In genomic region chr9:95112436-95113280, GRCh38 we compare ENCODE assay signal across 17 cellular contexts.
DNase-seq lines count a peak whose midpoint lies in the region; ATAC-seq, FAIRE-seq and TF ChIP-seq lines count a peak whose summit lies in the region.
"Had no signal": no experiment of that assay in that cellular context is flagged by ENCODE, and none has a peak within 500 bp of the region (broad histone marks: within the 10 kb centered on the region; RNA-seq: fewer than 3 reads in every experiment).

No MANE protein-coding gene starts in this region.

- TF ChIP-seq RAD21 in SK-N-SH (IDR thresholded peaks at IDR 0.05; ENCODE audit: low read length): no peak

- H3K4me1 Mint-ChIP-seq in nephron progenitor cell: no peaks in the 10 kb centered on the region

- H2AFZ ChIP-seq in SK-N-SH (ENCODE audit: low read depth) (no peak overlapping the region), mammary epithelial cell (ENCODE audit: low read depth, low read length) (no peak overlapping the region)
- H2AFZ ChIP-seq: GM23248 had no signal

- CTCF ChIA-PET in SK-N-SH (lab: Yijun Ruan, JAX): interaction anchor here (0.6 to 2.9 kb wide), 4 partner anchors 15 to 1200 kb away, joined by 3 to 11 read pairs (median 5); no protein-coding TSS in a partner anchor
- CTCF ChIA-PET in mammary epithelial cell (lab: Charles Lee; ENCODE audit: low non-redundant PET): no interaction called here

- H3K4me3 ChIP-seq in BLaER1 (no peak overlapping the region), bronchial epithelial cell (ENCODE audit: low read depth, low read length) (no peak overlapping the region), sigmoid colon (no peak overlapping the region), SK-N-SH (ENCODE audit: low read depth in 2 of 2, low read length in 1 of 2) (no peak overlapping the region), mammary epithelial cell (replicated peaks in 1 of 3; ENCODE audit: insufficient read depth in 1 of 3, low read depth in 2 of 3, low read length in 3 of 3) (no peak overlapping the region)
- H3K4me3 ChIP-seq: GM23248 had no signal

- H3K36me3 Mint-ChIP-seq in nephron progenitor cell (ENCODE audit: low read depth): peaks cover 48% of the 10 kb centered on the region

- H3K9me3 ChIP-seq in BLaER1 (no peaks in the 10 kb centered on the region), sigmoid colon (no peaks in the 10 kb centered on the region), SK-N-SH (no peaks in the 10 kb centered on the region), mammary epithelial cell (replicated peaks; ENCODE audit: insufficient read depth, low read length) (no peaks in the 10 kb centered on the region)

- BruUV-seq in mammary epithelial cell (replicated peaks; lab: Mats Ljungman, UMichigan): no TSS peak

- no peaks in the 10 kb centered on the region for H3K9me2 ChIP-seq in SK-N-SH

- ATAC-seq in left cardiac atrium (no peak), GM21786 (IDR thresholded peaks at IDR 0.05; ENCODE audit: unreplicated experiment) (no peak)

- DNase-seq in bronchial epithelial cell (ENCODE audit: low read depth) (no peak), nephron progenitor cell (no peak), sigmoid colon (peak; percentile 56), left cardiac atrium (no peak), SK-N-SH (no peak), mammary epithelial cell (no peak)
- DNase-seq: 8988T; C1 segment of cervical spinal cord; Calu3; CD4-positive, alpha-beta T cell; DMS 273 treated with DMSO at 0.1 percent for 48 hours; GM23248 had no signal

- TF ChIP-seq CTCF in bronchial epithelial cell (IDR thresholded peaks at IDR 0.05; ENCODE audit: insufficient read depth, low read length, severe bottlenecking) (no peak), nephron progenitor cell (IDR thresholded peaks at IDR 0.05) (no peak), sigmoid colon (IDR thresholded peaks at IDR 0.05) (no peak), SK-N-SH (IDR thresholded peaks at IDR 0.05) (no peak), mammary epithelial cell (conservative IDR thresholded peaks at IDR 0.05 in 1 of 2, IDR thresholded peaks at IDR 0.05 in 1 of 2; ENCODE audit: extremely low read depth in 1 of 2, insufficient read depth in 1 of 2, low read depth in 1 of 2, low read length in 2 of 2) (no peak)

- intact Hi-C loops in sigmoid colon (cut with DNase I): no loop called here
- intact Hi-C loops in left cardiac atrium (cut with DNase I): no loop called here
- intact Hi-C loops in mammary epithelial cell (cut with micrococcal nuclease): no loop called here

- H3K9ac ChIP-seq in BLaER1: no peak overlapping the region
- no peak overlapping the region for H3K9ac ChIP-seq in SK-N-SH
- H3K9ac ChIP-seq in mammary epithelial cell (ENCODE audit: insufficient read depth, low read length): no peak overlapping the region
- H3K9ac ChIP-seq: GM23248 had no signal

- 95% methylated on average over 12 of the region's 12 CpGs for WGBS in sigmoid colon, 2 donors
- WGBS in SK-N-SH (ENCODE audit: low lambda C conversion rate): 89% methylated on average over 10 of the region's 12 CpGs
- 94% methylated on average over 10 of the region's 12 CpGs for WGBS in mammary epithelial cell (ENCODE audit: low coverage, missing lambda C conversion rate)

- peak overlapping the region; percentile 82; the same call in 1 of the 2 replicates for H3K4me2 ChIP-seq in BLaER1
- no peak overlapping the region for H3K4me2 ChIP-seq in SK-N-SH
- H3K4me2 ChIP-seq in mammary epithelial cell (ENCODE audit: insufficient read depth, low read depth, low read length): no peak overlapping the region

- peaks cover 52% of the 10 kb centered on the region for H3K4me1 ChIP-seq in BLaER1
- peaks cover 0 to 23% (median 19%) of the 10 kb centered on the region in 4 donors for H3K4me1 ChIP-seq in sigmoid colon
- H3K4me1 ChIP-seq in SK-N-SH (ENCODE audit: control insufficient read depth in 1 of 2, insufficient read depth in 2 of 2, low read depth in 1 of 2, low read length in 1 of 2): peaks cover 0 to 8% of the 10 kb centered on the region in 2 experiments; a peak in 1 of 4 replicates
- no peaks in the 10 kb centered on the region for H3K4me1 ChIP-seq in mammary epithelial cell (ENCODE audit: insufficient read depth, low read length)

- H3K27ac Mint-ChIP-seq in nephron progenitor cell: peak overlapping the region; percentile 40
- H3K27ac Mint-ChIP-seq: CD4-positive, alpha-beta T cell had no signal

- H3K27me3 ChIP-seq in BLaER1 (no peaks in the 10 kb centered on the region), bronchial epithelial cell (ENCODE audit: control insufficient read depth, insufficient read depth, low read length) (no peaks in the 10 kb centered on the region), sigmoid colon (no peaks in the 10 kb centered on the region), SK-N-SH (ENCODE audit: insufficient read depth) (no peaks in the 10 kb centered on the region), mammary epithelial cell (ENCODE audit: insufficient read depth, low read length) (no peaks in the 10 kb centered on the region)

- H3K27ac ChIP-seq in BLaER1: no peak overlapping the region
- H3K27ac ChIP-seq in sigmoid colon: no peak overlapping the region
- H3K27ac ChIP-seq in SK-N-SH (ENCODE audit: low read depth in 2 of 2, low read length in 1 of 2): no peak overlapping the region; a peak in 1 of 4 replicates
- H3K27ac ChIP-seq in mammary epithelial cell (ENCODE audit: insufficient read depth, low read depth, low read length): no peak overlapping the region
- H3K27ac ChIP-seq: GM23248, HL-60 had no signal

- H4K20me1 ChIP-seq in BLaER1 (no peaks in the 10 kb centered on the region), SK-N-SH (ENCODE audit: insufficient read depth) (no peaks in the 10 kb centered on the region), mammary epithelial cell (ENCODE audit: insufficient read depth, low read length) (no peaks in the 10 kb centered on the region)

- peak; percentile 91 for FAIRE-seq in bronchial epithelial cell (lab: Jason Lieb, UNC)
- FAIRE-seq: GM18507, H54 had no signal

- no peak for TF ChIP-seq POLR2A in sigmoid colon (IDR thresholded peaks at IDR 0.05)

- H3K27me3 Mint-ChIP-seq in nephron progenitor cell (ENCODE audit: low read depth, poor library complexity): peaks cover 2% of the 10 kb centered on the region
- H3K27me3 Mint-ChIP-seq: CD4-positive, alpha-beta T cell had no signal

- H3K79me2 ChIP-seq in SK-N-SH (ENCODE audit: insufficient read depth) (no peaks in the 10 kb centered on the region), mammary epithelial cell (ENCODE audit: insufficient read depth, low read length) (no peaks in the 10 kb centered on the region)

- POLR2A ChIA-PET in SK-N-SH (lab: Yijun Ruan, JAX): no interaction called here

- dilution Hi-C loops in mammary epithelial cell (cut with HindIII; ENCODE audit: low sequenced_read_pairs): no loop called here

- H3K36me3 ChIP-seq in BLaER1 (peaks cover 16% of the 10 kb centered on the region), bronchial epithelial cell (ENCODE audit: control insufficient read depth, insufficient read depth, low read length) (peaks cover 23% of the 10 kb centered on the region), sigmoid colon (peaks cover 0 to 52% (median 6%) of the 10 kb centered on the region in 4 donors), SK-N-SH (replicated peaks in 1 of 2; ENCODE audit: control insufficient read depth in 1 of 2, insufficient read depth in 2 of 2, low read length in 1 of 2) (peaks cover 14 to 38% of the 10 kb centered on the region in 2 experiments), mammary epithelial cell (ENCODE audit: insufficient read depth, low read length) (peaks cover 2% of the 10 kb centered on the region)

- TF ChIP-seq EP300 in sigmoid colon (IDR thresholded peaks at IDR 0.05) (no peak), SK-N-SH (IDR thresholded peaks at IDR 0.05; ENCODE audit: borderline replicate concordance in 1 of 2, low read depth in 1 of 2, low read length in 1 of 2) (no peak)

- in situ Hi-C loops in mammary epithelial cell (cut with MboI; ENCODE audit: low sequenced_read_pairs in 2 of 2): no loop called here

- no peak overlapping the region for H3K4me3 Mint-ChIP-seq in nephron progenitor cell
- H3K4me3 Mint-ChIP-seq: CD4-positive, alpha-beta T cell had no signal

- no peaks in the 10 kb centered on the region for H3K9me3 Mint-ChIP-seq in nephron progenitor cell
- H3K9me3 Mint-ChIP-seq: CD4-positive, alpha-beta T cell had no signal

- H3F3A ChIP-seq in SK-N-SH (replicated peaks; ENCODE audit: insufficient read depth): no peaks in the 10 kb centered on the region

TF ChIP-seq in SK-N-SH, 30 proteins besides CTCF, POLR2A, EP300 and RAD21 (continues in another document):
- TF ChIP-seq TCF12 (IDR thresholded peaks at IDR 0.05) (no peak), TEAD4 (IDR thresholded peaks at IDR 0.05; ENCODE audit: borderline replicate concordance, insufficient read depth) (no peak), GATA2 (CRISPR knock-in tag; IDR thresholded peaks at IDR 0.05) (no peak), GABPA (IDR thresholded peaks at IDR 0.05; ENCODE audit: low read depth) (no peak), TAF1 (IDR thresholded peaks at IDR 0.05; ENCODE audit: borderline replicate concordance, low read depth, low read length) (no peak), JUND (IDR thresholded peaks at IDR 0.05) (no peak), FOXM1 (IDR thresholded peaks at IDR 0.05; ENCODE audit: low read depth) (no peak), MAX (IDR thresholded peaks at IDR 0.05; ENCODE audit: low read depth) (no peak)
- TF ChIP-seq, protein P1, sequence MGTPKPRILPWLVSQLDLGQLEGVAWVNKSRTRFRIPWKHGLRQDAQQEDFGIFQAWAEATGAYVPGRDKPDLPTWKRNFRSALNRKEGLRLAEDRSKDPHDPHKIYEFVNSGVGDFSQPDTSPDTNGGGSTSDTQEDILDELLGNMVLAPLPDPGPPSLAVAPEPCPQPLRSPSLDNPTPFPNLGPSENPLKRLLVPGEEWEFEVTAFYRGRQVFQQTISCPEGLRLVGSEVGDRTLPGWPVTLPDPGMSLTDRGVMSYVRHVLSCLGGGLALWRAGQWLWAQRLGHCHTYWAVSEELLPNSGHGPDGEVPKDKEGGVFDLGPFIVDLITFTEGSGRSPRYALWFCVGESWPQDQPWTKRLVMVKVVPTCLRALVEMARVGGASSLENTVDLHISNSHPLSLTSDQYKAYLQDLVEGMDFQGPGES (IDR thresholded peaks at IDR 0.05; ENCODE audit: low read depth, low read length): no peak
- TF ChIP-seq, protein P2, sequence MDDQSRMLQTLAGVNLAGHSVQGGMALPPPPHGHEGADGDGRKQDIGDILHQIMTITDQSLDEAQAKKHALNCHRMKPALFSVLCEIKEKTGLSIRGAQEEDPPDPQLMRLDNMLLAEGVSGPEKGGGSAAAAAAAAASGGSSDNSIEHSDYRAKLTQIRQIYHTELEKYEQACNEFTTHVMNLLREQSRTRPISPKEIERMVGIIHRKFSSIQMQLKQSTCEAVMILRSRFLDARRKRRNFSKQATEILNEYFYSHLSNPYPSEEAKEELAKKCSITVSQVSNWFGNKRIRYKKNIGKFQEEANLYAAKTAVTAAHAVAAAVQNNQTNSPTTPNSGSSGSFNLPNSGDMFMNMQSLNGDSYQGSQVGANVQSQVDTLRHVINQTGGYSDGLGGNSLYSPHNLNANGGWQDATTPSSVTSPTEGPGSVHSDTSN (IDR thresholded peaks at IDR 0.05): no peak
